8 cellular contexts compared by ENCODE assay signal in the genomic region with DNA sequence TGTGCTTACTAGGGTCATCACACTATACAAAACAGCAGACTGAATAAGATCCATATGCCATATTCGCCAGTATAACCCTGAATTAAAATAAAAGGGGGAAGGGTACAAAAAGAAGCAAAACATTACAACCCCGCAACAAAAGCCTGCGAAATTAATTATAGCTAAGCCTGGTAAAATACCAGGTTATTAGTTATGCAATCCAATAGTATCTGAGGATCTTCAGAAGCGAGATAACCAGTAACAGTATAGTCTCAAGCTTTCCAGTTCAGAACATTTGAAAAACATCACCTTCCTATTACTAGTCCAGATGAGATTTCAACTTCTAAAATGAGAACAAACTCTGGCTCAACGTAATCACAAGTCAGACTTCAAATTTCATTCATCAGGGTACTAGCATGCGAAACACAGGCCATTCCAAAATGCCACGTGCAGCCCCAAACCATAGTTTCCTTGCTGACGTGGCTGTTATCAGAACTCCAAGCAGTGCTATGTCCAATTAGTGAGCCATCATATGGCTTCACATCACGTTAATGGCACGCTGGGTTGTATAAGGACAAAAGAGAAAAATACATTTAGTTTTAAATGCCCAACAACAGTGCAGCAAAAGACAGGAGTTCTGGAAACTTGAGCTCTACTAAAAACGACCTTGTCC. TPM values are rescaled to one million over a fixed set of nuclear protein-coding genes. Genes with fewer than 3 reads are reported as not detected.
DNase-seq lines count a peak whose midpoint lies in the region; ATAC-seq, FAIRE-seq and TF ChIP-seq lines count a peak whose summit lies in the region.

No MANE protein-coding gene starts in this region.

- H3K4me3 ChIP-seq in ACC112 (ENCODE audit: low read depth, low read length), result peak overlapping the region; percentile 92
- peak overlapping the region; percentile 99 for H3K4me3 ChIP-seq in rectal smooth muscle tissue (ENCODE audit: low read length)

- peak overlapping the region; percentile 95 for H3K4me3 Mint-ChIP-seq in T-helper 17 cell

- no peak for DNase-seq in GM12892 (ENCODE audit: insufficient read length)
- no peak for DNase-seq in T-helper 17 cell
- DNase-seq in fibroblast of peridontal ligament (ENCODE audit: extremely low read depth), result peak; percentile 78
- DNase-seq in NCI-H128 (lab: John Stamatoyannopoulos, UW; ENCODE audit: unreplicated experiment), result no peak

- H3K4me1 Mint-ChIP-seq in T-helper 17 cell, result peaks cover 40% of the 10 kb centered on the region

- no peak for TF ChIP-seq POLR2A in GM12892 (IDR thresholded peaks at IDR 0.05; ENCODE audit: low read depth, low read length)

- ATAC-seq in T-helper 17 cell (no peak), HG03439 (IDR thresholded peaks at IDR 0.05; ENCODE audit: unreplicated experiment) (no peak), HG02588 (IDR thresholded peaks at IDR 0.05; ENCODE audit: unreplicated experiment) (no peak)

- no peaks in the 10 kb centered on the region for H3K27me3 Mint-ChIP-seq in T-helper 17 cell

- H3K4me1 ChIP-seq in ACC112 (ENCODE audit: control insufficient read depth, insufficient read depth, low read length, unreplicated experiment) (peaks cover 40% of the 10 kb centered on the region), rectal smooth muscle tissue (ENCODE audit: control insufficient read depth, insufficient read depth, low read length) (peaks cover 24% of the 10 kb centered on the region)

- peaks cover 45% of the 10 kb centered on the region for H3K36me3 ChIP-seq in ACC112 (ENCODE audit: insufficient read depth, low read length)
- peaks cover 4% of the 10 kb centered on the region for H3K36me3 ChIP-seq in rectal smooth muscle tissue (ENCODE audit: control insufficient read depth, insufficient read depth, low read length)

- H3K9ac ChIP-seq in rectal smooth muscle tissue (ENCODE audit: low read length), result no peak overlapping the region

- no peaks in the 10 kb centered on the region for H3K27me3 ChIP-seq in ACC112 (ENCODE audit: insufficient read depth, low read length)
- H3K27me3 ChIP-seq in rectal smooth muscle tissue (ENCODE audit: control insufficient read depth, insufficient read depth, low read length), result no peaks in the 10 kb centered on the region

- peaks cover 8% of the 10 kb centered on the region for H3K36me3 Mint-ChIP-seq in T-helper 17 cell (ENCODE audit: low read depth)

- peak overlapping the region; percentile 95 for H3K27ac Mint-ChIP-seq in T-helper 17 cell

- no peaks in the 10 kb centered on the region for H3K9me3 ChIP-seq in T-helper 17 cell (ENCODE audit: control insufficient read depth, low read length, poor library complexity, severe bottlenecking)

- H3K27ac ChIP-seq in ACC112 (ENCODE audit: low read depth, low read length) (peak overlapping the region; percentile 88), rectal smooth muscle tissue (ENCODE audit: low read depth, low read length) (no peak overlapping the region)

- no peak overlapping the region for H2AFZ ChIP-seq in ACC112 (ENCODE audit: low read length, unreplicated experiment)

- peak; percentile 17 for FAIRE-seq in GM12892 (lab: Jason Lieb, UNC)

- H3K79me2 ChIP-seq in ACC112 (ENCODE audit: control insufficient read depth, insufficient read depth, low read length, unreplicated experiment), result peaks cover 64% of the 10 kb centered on the region

RNA-seq across cellular contexts. Expression of a gene that starts 1.1 kb away (rescaled TPM):
- polyA plus RNA-seq in GM12892 (2012; ENCODE audit: missing spikeins), result 200 TPM
- 10 to 100 TPM; 93.4 to 94.3 TPM for total RNA-seq in T-helper 17 cell
